ENCODE assay signal across 9 cellular contexts in the genomic region with DNA sequence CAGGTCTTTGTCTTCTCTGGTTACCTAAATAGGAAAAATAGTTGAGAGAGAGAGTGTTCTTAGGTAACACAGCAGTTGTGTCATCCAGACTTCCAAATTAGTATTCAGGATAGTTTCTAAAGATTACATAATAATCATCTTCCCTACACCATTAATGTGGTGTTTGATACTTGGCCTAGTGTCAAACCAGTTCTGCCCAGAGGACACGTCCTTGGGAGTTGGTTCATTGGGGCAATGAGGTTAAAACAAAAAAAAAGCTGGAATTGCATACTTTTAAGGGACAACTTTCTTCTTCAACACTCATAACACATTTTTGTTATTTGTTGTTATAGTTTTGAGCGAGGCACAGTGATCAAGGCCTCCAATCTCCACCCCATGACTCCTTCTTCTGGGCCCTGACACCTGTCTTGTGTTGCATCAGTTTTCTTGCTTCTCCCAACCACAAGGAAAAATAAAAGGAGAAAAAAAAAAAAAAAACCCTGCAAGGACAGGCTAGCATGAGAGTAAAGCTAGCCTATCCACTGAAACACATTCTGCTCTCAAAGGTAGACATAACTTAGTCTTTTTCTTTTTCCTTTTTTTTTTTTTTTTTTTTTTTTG. TPM values are rescaled to one million over a fixed set of nuclear protein-coding genes. Genes with fewer than 3 reads are reported as not detected.
DNase-seq lines count a peak whose midpoint lies in the region; ATAC-seq and TF ChIP-seq lines count a peak whose summit lies in the region.
"Had no signal": no experiment of that assay in that cellular context is flagged by ENCODE, and none has a peak within 500 bp of the region (broad histone marks: within the 10 kb centered on the region; RNA-seq: fewer than 3 reads in every experiment).

No MANE protein-coding gene starts in this region.

- H3K9me2 ChIP-seq in SK-N-SH: no peaks in the 10 kb centered on the region

- no peak for TF ChIP-seq RAD21 in SK-N-SH (IDR thresholded peaks at IDR 0.05; ENCODE audit: low read length)

- peaks cover 28% of the 10 kb centered on the region for H3K4me1 Mint-ChIP-seq in activated naive CD8-positive, alpha-beta T cell (ENCODE audit: low read depth)

- no peaks in the 10 kb centered on the region for H3K27me3 Mint-ChIP-seq in activated naive CD8-positive, alpha-beta T cell

- H3K27me3 ChIP-seq in SK-N-SH (ENCODE audit: insufficient read depth): no peaks in the 10 kb centered on the region
- H3K27me3 ChIP-seq in lower lobe of right lung (ENCODE audit: low read depth): no peaks in the 10 kb centered on the region
- H3K27me3 ChIP-seq in subcutaneous abdominal adipose tissue (ENCODE audit: control insufficient read depth in 5 of 5, insufficient read depth in 4 of 5, low read length in 5 of 5): no peaks in the 10 kb centered on the region

- no peaks in the 10 kb centered on the region for H3K79me2 ChIP-seq in SK-N-SH (ENCODE audit: insufficient read depth)

- POLR2A ChIA-PET in SK-N-SH (lab: Yijun Ruan, JAX): no interaction called here

- intact Hi-C loops in lower lobe of right lung (cut with DNase I): no loop called here

- CTCF ChIA-PET in SK-N-SH (lab: Yijun Ruan, JAX): interaction anchor here (0.7 to 1.9 kb wide), 8 partner anchors 12 to 234 kb away, joined by 3 to 11 read pairs (median 6); partner anchors contain the start of gene SFR1

- H3K4me1 ChIP-seq in SK-N-SH (ENCODE audit: control insufficient read depth in 1 of 2, insufficient read depth in 2 of 2, low read depth in 1 of 2, low read length in 1 of 2) (peaks cover 8 to 20% of the 10 kb centered on the region in 2 experiments), lower lobe of right lung (peaks cover 72% of the 10 kb centered on the region), subcutaneous abdominal adipose tissue (ENCODE audit: control insufficient read depth in 5 of 5, insufficient read depth in 5 of 5, low read length in 5 of 5) (peaks cover 11 to 41% (median 23%) of the 10 kb centered on the region in 5 donors)

- no peak for DNase-seq in SK-N-SH
- no peak for DNase-seq in lower lobe of right lung
- no peak for DNase-seq in dedifferentiated amniotic fluid mesenchymal stem cell (ENCODE audit: extremely low spot score)
- DNase-seq in substantia nigra (lab: John Stamatoyannopoulos, UW): no peak
- DNase-seq: NCI-H82 had no signal

- H3K9ac ChIP-seq in SK-N-SH (no peak overlapping the region), subcutaneous abdominal adipose tissue (ENCODE audit: low read length in 5 of 5) (no peak overlapping the region)

- H3K27ac ChIP-seq in SK-N-SH (ENCODE audit: low read depth in 2 of 2, low read length in 1 of 2): peak overlapping the region in 1 of 2 experiments; percentile 70; a peak in 2 of 4 replicates
- peak overlapping the region; percentile 70 for H3K27ac ChIP-seq in lower lobe of right lung
- peak overlapping the region; percentile 72 for H3K27ac ChIP-seq in subcutaneous abdominal adipose tissue (ENCODE audit: low read depth, low read length)
- H3K27ac ChIP-seq in substantia nigra (ENCODE audit: low read depth, low read length, poor library complexity, severe bottlenecking): no peak overlapping the region

- ATAC-seq in SK-N-SH treated with all-trans-retinoic acid at 6 μM for 48 hours (no peak), lower lobe of right lung (no peak), GM21737 (IDR thresholded peaks at IDR 0.05; ENCODE audit: unreplicated experiment) (no peak)

- H3K36me3 ChIP-seq in SK-N-SH (replicated peaks in 1 of 2; ENCODE audit: control insufficient read depth in 1 of 2, insufficient read depth in 2 of 2, low read length in 1 of 2): peaks cover 27 to 45% of the 10 kb centered on the region in 2 experiments
- H3K36me3 ChIP-seq in lower lobe of right lung: peaks cover 63% of the 10 kb centered on the region
- peaks cover 5 to 41% (median 32%) of the 10 kb centered on the region in 5 donors for H3K36me3 ChIP-seq in subcutaneous abdominal adipose tissue (ENCODE audit: control insufficient read depth in 5 of 5, insufficient read depth in 5 of 5, low read length in 5 of 5)

- TF ChIP-seq CTCF in SK-N-SH (IDR thresholded peaks at IDR 0.05) (no peak), lower lobe of right lung (IDR thresholded peaks at IDR 0.05) (no peak)

- peaks cover 7% of the 10 kb centered on the region for H3K36me3 Mint-ChIP-seq in activated naive CD8-positive, alpha-beta T cell

- H3K27ac Mint-ChIP-seq in activated naive CD8-positive, alpha-beta T cell: peak overlapping the region; percentile 81

- WGBS in SK-N-SH (ENCODE audit: low lambda C conversion rate): 94% methylated on average over 2 of the region's 2 CpGs

- no peaks in the 10 kb centered on the region for H4K20me1 ChIP-seq in SK-N-SH (ENCODE audit: insufficient read depth)

- H3K4me2 ChIP-seq in SK-N-SH: peak overlapping the region; percentile 51; the same call in 1 of the 2 replicates

- H3K4me3 Mint-ChIP-seq in activated naive CD8-positive, alpha-beta T cell: no peak overlapping the region

- H3K9me3 Mint-ChIP-seq in activated naive CD8-positive, alpha-beta T cell (ENCODE audit: low read depth): no peaks in the 10 kb centered on the region

- H3K4me3 ChIP-seq in SK-N-SH (ENCODE audit: low read depth in 2 of 2, low read length in 1 of 2): no peak overlapping the region
- H3K4me3 ChIP-seq in lower lobe of right lung: no peak overlapping the region
- no peak overlapping the region for H3K4me3 ChIP-seq in subcutaneous abdominal adipose tissue (ENCODE audit: low read depth in 1 of 5, low read length in 5 of 5)

- peaks cover 12% of the 10 kb centered on the region for H3F3A ChIP-seq in SK-N-SH (replicated peaks; ENCODE audit: insufficient read depth)

- H3K9me3 ChIP-seq in SK-N-SH: no peaks in the 10 kb centered on the region
- no peaks in the 10 kb centered on the region for H3K9me3 ChIP-seq in lower lobe of right lung
- H3K9me3 ChIP-seq in subcutaneous abdominal adipose tissue (ENCODE audit: control insufficient read depth in 5 of 5, low read length in 5 of 5): no peaks in the 10 kb centered on the region

- TF ChIP-seq EP300 in SK-N-SH (IDR thresholded peaks at IDR 0.05; ENCODE audit: borderline replicate concordance in 1 of 2, low read depth in 1 of 2, low read length in 1 of 2): no peak

- no peak overlapping the region for H2AFZ ChIP-seq in SK-N-SH (ENCODE audit: low read depth)

TF ChIP-seq in SK-N-SH, 30 proteins besides CTCF, POLR2A, EP300 and RAD21:
- TF ChIP-seq GATA2 (CRISPR knock-in tag; IDR thresholded peaks at IDR 0.05) (no peak), CHD2 (IDR thresholded peaks at IDR 0.05; ENCODE audit: low read length, partially characterized antibody) (no peak), MAX (IDR thresholded peaks at IDR 0.05; ENCODE audit: low read depth) (no peak), SIN3A (IDR thresholded peaks at IDR 0.05; ENCODE audit: borderline replicate concordance, low read depth, low read length) (no peak)

TF ChIP-seq in SK-N-SH treated with all-trans-retinoic acid at 6 μM for 48 hours, 23 proteins besides CTCF, POLR2A, EP300 and RAD21:
- TF ChIP-seq, protein P1, sequence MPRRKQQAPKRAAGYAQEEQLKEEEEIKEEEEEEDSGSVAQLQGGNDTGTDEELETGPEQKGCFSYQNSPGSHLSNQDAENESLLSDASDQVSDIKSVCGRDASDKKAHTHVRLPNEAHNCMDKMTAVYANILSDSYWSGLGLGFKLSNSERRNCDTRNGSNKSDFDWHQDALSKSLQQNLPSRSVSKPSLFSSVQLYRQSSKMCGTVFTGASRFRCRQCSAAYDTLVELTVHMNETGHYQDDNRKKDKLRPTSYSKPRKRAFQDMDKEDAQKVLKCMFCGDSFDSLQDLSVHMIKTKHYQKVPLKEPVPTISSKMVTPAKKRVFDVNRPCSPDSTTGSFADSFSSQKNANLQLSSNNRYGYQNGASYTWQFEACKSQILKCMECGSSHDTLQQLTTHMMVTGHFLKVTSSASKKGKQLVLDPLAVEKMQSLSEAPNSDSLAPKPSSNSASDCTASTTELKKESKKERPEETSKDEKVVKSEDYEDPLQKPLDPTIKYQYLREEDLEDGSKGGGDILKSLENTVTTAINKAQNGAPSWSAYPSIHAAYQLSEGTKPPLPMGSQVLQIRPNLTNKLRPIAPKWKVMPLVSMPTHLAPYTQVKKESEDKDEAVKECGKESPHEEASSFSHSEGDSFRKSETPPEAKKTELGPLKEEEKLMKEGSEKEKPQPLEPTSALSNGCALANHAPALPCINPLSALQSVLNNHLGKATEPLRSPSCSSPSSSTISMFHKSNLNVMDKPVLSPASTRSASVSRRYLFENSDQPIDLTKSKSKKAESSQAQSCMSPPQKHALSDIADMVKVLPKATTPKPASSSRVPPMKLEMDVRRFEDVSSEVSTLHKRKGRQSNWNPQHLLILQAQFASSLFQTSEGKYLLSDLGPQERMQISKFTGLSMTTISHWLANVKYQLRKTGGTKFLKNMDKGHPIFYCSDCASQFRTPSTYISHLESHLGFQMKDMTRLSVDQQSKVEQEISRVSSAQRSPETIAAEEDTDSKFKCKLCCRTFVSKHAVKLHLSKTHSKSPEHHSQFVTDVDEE (CRISPR knock-in tag; IDR thresholded peaks at IDR 0.05): no peak
- TF ChIP-seq ZFP30 (CRISPR knock-in tag; IDR thresholded peaks at IDR 0.05): no peak
- no peak for TF ChIP-seq ESRRG (CRISPR knock-in tag; IDR thresholded peaks at IDR 0.05)
- no peak for TF ChIP-seq ZNF8 (CRISPR knock-in tag; IDR thresholded peaks at IDR 0.05)
- TF ChIP-seq ZC3H10 (CRISPR knock-in tag; IDR thresholded peaks at IDR 0.05): no peak
- TF ChIP-seq RARB (CRISPR knock-in tag; IDR thresholded peaks at IDR 0.05): no peak
- TF ChIP-seq OSR1 (CRISPR knock-in tag; IDR thresholded peaks at IDR 0.05): no peak

RNA-seq across cellular contexts. Expression of gene STN1, which starts 28.8 kb away (rescaled TPM):
- polyA plus RNA-seq in SK-N-SH (2012; rRNA removed): 22.1 and 24.7 TPM in 2 replicates
- polyA plus RNA-seq in SK-N-SH (2012; cell fraction: cytosol; rRNA removed): 28.2 and 28.6 TPM in 2 replicates
- polyA plus RNA-seq in SK-N-SH (2012; cell fraction: nucleus; rRNA removed): 11.1 and 13.0 TPM in 2 replicates
- total RNA-seq in lower lobe of right lung: 37.0 TPM

RNA-seq across cellular contexts. Expression of gene SH3PXD2A, which starts 33.8 kb away (rescaled TPM):
- polyA plus RNA-seq in SK-N-SH (2012; rRNA removed): 2.1 and 2.5 TPM in 2 replicates
- polyA plus RNA-seq in SK-N-SH (2012; cell fraction: cytosol; rRNA removed): 1.7 and 2.5 TPM in 2 replicates
- 5.5 and 5.7 TPM in 2 replicates for polyA plus RNA-seq in SK-N-SH (2012; cell fraction: nucleus; rRNA removed)
- total RNA-seq in lower lobe of right lung: 34.8 TPM
